1 cellular context compared by ENCODE assay signal in genomic region chr4:40562681-40563080, GRCh38.
TF ChIP-seq lines count a peak whose summit lies in the region.

No MANE protein-coding gene starts in this region.

TF ChIP-seq in GM23338, 12 proteins besides CTCF, POLR2A, EP300 and RAD21 (continued from another document):
- TF ChIP-seq ZNF462 (CRISPR knock-in tag; IDR thresholded peaks at IDR 0.05): no peak
- no peak for TF ChIP-seq ZNF114 (CRISPR knock-in tag; IDR thresholded peaks at IDR 0.05)
